ENCODE assay signal across 8 cellular contexts in the genomic region with DNA sequence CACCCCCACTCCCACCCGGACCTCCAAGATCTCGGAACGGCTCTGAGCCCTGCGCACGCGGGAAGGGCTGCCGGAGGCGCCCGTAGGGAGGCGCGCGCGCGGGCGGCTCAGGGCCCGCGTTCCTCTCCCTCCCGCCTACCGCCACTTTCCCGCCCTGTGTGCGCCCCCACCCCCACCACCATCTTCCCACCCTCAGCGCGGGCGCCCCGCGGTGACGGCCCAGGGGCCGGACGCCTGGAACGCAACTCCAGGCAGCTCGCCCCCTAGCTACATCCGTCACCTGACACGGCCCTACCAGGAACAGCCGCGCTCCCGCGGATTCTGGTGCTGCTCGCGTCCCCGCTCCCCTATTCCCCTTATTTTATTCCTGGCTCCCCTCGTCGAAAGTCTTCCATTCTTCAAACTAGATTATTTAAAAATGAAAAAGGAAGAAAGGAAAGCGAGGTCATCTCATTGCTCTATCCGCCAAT. TPM values are rescaled to one million over a fixed set of nuclear protein-coding genes. Genes with fewer than 3 reads are reported as not detected.
A peak's percentile ranks its signal among the peaks of the same experiment; 100 is the strongest.
DNase-seq lines count a peak whose midpoint lies in the region; ATAC-seq, FAIRE-seq and TF ChIP-seq lines count a peak whose summit lies in the region.

A gene (plus strand): TSS at position 266 of the 470 bp plus-strand sequence.

- intact Hi-C loops in left ventricle myocardium superior (cut with micrococcal nuclease): no loop called here

- peak; percentile 9 for TF ChIP-seq CTCF in GM20000 (IDR thresholded peaks at IDR 0.05; ENCODE audit: extremely low read depth, missing control alignments)
- TF ChIP-seq CTCF in progenitor cell of endocrine pancreas (IDR thresholded peaks at IDR 0.05; ENCODE audit: unreplicated experiment): no peak

- peak; percentile 35 for ATAC-seq in HG03521 (IDR thresholded peaks at IDR 0.05; ENCODE audit: unreplicated experiment)
- ATAC-seq in left ventricle myocardium superior: peak; percentile 72

- no peaks in the 10 kb centered on the region for H3K36me3 Mint-ChIP-seq in activated naive CD8-positive, alpha-beta T cell
- no peaks in the 10 kb centered on the region for H3K36me3 Mint-ChIP-seq in progenitor cell of endocrine pancreas (ENCODE audit: insufficient read depth)

- no peaks in the 10 kb centered on the region for H3K9me3 Mint-ChIP-seq in activated naive CD8-positive, alpha-beta T cell (ENCODE audit: low read depth)
- H3K9me3 Mint-ChIP-seq in progenitor cell of endocrine pancreas (ENCODE audit: low read depth): no peaks in the 10 kb centered on the region

- H3K27ac Mint-ChIP-seq in activated naive CD8-positive, alpha-beta T cell: peak within 1 kb of the TSS; percentile 54
- no peak within 1 kb of the TSS for H3K27ac Mint-ChIP-seq in progenitor cell of endocrine pancreas

- peaks cover 9% of the 10 kb centered on the region for H3K4me1 Mint-ChIP-seq in activated naive CD8-positive, alpha-beta T cell (ENCODE audit: low read depth)
- peaks cover 3% of the 10 kb centered on the region for H3K4me1 Mint-ChIP-seq in progenitor cell of endocrine pancreas (ENCODE audit: low read depth)

- DNase-seq in DMS153 treated with DMSO at 0.1 percent for 48 hours (lab: John Stamatoyannopoulos, UW; ENCODE audit: unreplicated experiment) (peak; percentile 86), GM20000 (ENCODE audit: low spot score) (peak; percentile 78), NCI-H82 treated with DMSO at 0.1 percent for 48 hours (lab: John Stamatoyannopoulos, UW; ENCODE audit: unreplicated experiment) (peak; percentile 55), left ventricle myocardium superior (peak; percentile 58), progenitor cell of endocrine pancreas (ENCODE audit: low spot score, unreplicated experiment) (peak; percentile 25), urothelium cell line (ENCODE audit: low spot score) (no peak)

- H3K27me3 Mint-ChIP-seq in activated naive CD8-positive, alpha-beta T cell: peaks cover 18% of the 10 kb centered on the region
- H3K27me3 Mint-ChIP-seq in progenitor cell of endocrine pancreas: peaks cover 82% of the 10 kb centered on the region

- no peak for FAIRE-seq in urothelium cell line (lab: Jason Lieb, UNC)

- peak within 1 kb of the TSS; percentile 96 for H3K4me3 Mint-ChIP-seq in activated naive CD8-positive, alpha-beta T cell
- peak within 1 kb of the TSS; percentile 60 for H3K4me3 Mint-ChIP-seq in progenitor cell of endocrine pancreas (ENCODE audit: low read depth)

RNA-seq across cellular contexts. Expression of the gene that starts here (rescaled TPM):
- 0.17 TPM for total RNA-seq in left ventricle myocardium superior
- not detected in 2 replicates for total RNA-seq in progenitor cell of endocrine pancreas

Comparison
In these comparisons a context has a peak if more than half of its experiments do, and no peak if none do; other contexts are left out.
1. Peak in DNase-seq and ATAC-seq in left ventricle myocardium superior; RNA of the gene not detected or under 1 TPM.
2. Peak in DNase-seq in progenitor cell of endocrine pancreas; RNA of the gene not detected or under 1 TPM.